ENCODE assay signal across 10 cellular contexts in the genomic region with DNA sequence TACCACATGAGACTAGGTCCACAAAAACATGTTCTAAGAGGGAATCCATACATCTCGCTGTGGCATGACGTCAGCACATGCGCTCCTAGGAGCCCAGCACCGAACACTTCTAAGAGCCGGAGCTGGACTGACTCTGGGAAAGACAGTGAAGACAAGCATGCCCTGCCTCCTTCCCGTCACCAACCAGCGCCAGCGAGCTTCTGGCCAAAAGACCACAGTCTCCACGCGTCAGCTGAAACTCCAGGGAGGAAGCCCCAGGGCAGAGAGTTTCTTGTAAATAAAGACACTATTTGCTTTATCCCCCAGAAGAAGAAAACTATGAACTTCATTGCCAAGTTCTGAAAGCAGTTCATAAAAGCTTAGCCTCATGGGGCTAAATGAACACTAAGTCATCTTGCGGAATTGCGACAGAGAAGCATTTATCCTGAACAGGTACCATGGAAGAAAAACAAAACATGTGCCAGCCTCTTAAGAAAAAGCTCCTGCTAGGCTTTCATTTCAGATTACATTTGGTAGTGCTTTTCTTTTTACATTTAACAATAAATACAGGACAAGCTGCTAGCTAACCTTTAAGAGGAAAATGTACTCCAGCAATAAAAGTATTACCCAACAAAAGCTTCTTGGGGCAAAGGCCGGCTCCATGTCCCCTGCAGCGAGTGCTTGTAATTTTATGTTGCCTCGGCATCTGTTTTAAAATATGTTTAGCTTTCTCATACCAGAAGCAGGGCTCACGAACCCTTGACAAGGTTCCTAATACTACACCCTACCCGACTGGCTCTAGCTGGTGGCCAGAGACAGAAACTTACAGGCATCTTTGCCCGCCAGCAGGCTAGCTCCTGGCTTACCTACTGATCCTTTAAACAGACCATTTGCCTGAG.
A peak's percentile ranks its signal among the peaks of the same experiment; 100 is the strongest.
DNase-seq lines count a peak whose midpoint lies in the region; ATAC-seq and TF ChIP-seq lines count a peak whose summit lies in the region.
"Had no signal": no experiment of that assay in that cellular context is flagged by ENCODE, and none has a peak within 500 bp of the region (broad histone marks: within the 10 kb centered on the region; RNA-seq: fewer than 3 reads in every experiment).

No MANE protein-coding gene starts in this region.

- TF ChIP-seq CTCF in type B pancreatic cell (conservative IDR thresholded peaks at IDR 0.05): no peak

- peaks cover 0 to 31% (median 28%) of the 10 kb centered on the region in 5 donors for H3K4me1 ChIP-seq in subcutaneous abdominal adipose tissue (ENCODE audit: control insufficient read depth in 5 of 5, insufficient read depth in 5 of 5, low read length in 5 of 5)

- no peaks in the 10 kb centered on the region for H3K27me3 ChIP-seq in subcutaneous abdominal adipose tissue (ENCODE audit: control insufficient read depth in 5 of 5, insufficient read depth in 4 of 5, low read length in 5 of 5)

- intact Hi-C loops in left colon (cut with DNase I, micrococcal nuclease): no loop called here

- no peak for ATAC-seq in activated naive CD8-positive, alpha-beta T cell treated with anti-CD3 and anti-CD28 coated beads, Interleukin-2, amount 10 ng/mL, durations not matched to agents 7 days and 5 days (ENCODE audit: low read depth)
- ATAC-seq in left colon (peak; percentile 81), HG03457 (IDR thresholded peaks at IDR 0.05; ENCODE audit: unreplicated experiment) (no peak)
- ATAC-seq: psoas muscle had no signal

- peaks cover 38% of the 10 kb centered on the region for H3K4me1 Mint-ChIP-seq in T-helper 2 cell treated with Interferon-gamma antibody and Interleukin-4, amounts not matched to agents 5 μg/mL and 100 μg/mL, for 36 hours (ENCODE audit: low read depth)
- peaks cover 6% of the 10 kb centered on the region for H3K4me1 Mint-ChIP-seq in activated naive CD8-positive, alpha-beta T cell treated with anti-CD3 and anti-CD28 coated beads, Interleukin-2, amount 10 ng/mL, durations not matched to agents 7 days and 5 days
- peaks cover 13% of the 10 kb centered on the region for H3K4me1 Mint-ChIP-seq in type B pancreatic cell (ENCODE audit: unreplicated experiment)

- no peak for DNase-seq in T-helper 2 cell treated with Interferon-gamma antibody and Interleukin-4, amounts not matched to agents 5 μg/mL and 100 μg/mL, for 36 hours (ENCODE audit: low spot score)
- no peak for DNase-seq in T-helper 2 cell
- no peak for DNase-seq in activated naive CD8-positive, alpha-beta T cell treated with anti-CD3 and anti-CD28 coated beads, Interleukin-2, amount 10 ng/mL, durations not matched to agents 7 days and 5 days
- peak; percentile 70 to 83 for DNase-seq in left colon
- DNase-seq in NAMALWA (ENCODE audit: low spot score): no peak
- DNase-seq in type B pancreatic cell (ENCODE audit: extremely low spot score, unreplicated experiment): no peak
- DNase-seq: NCI-H446, psoas muscle had no signal

- POLR2A ChIA-PET in activated naive CD8-positive, alpha-beta T cell treated with anti-CD3 and anti-CD28 coated beads, Interleukin-2, amount 10 ng/mL, durations not matched to agents 7 days and 5 days (lab: Charles Lee): no interaction called here

- peak overlapping the region; percentile 97 for H3K27ac Mint-ChIP-seq in T-helper 2 cell treated with Interferon-gamma antibody and Interleukin-4, amounts not matched to agents 5 μg/mL and 100 μg/mL, for 36 hours
- H3K27ac Mint-ChIP-seq in activated naive CD8-positive, alpha-beta T cell treated with anti-CD3 and anti-CD28 coated beads, Interleukin-2, amount 10 ng/mL, durations not matched to agents 7 days and 5 days: peak overlapping the region; percentile 57
- H3K27ac Mint-ChIP-seq in type B pancreatic cell: no peak overlapping the region

- peak overlapping the region; percentile 72 for H3K27ac ChIP-seq in subcutaneous abdominal adipose tissue (ENCODE audit: low read depth, low read length)
- H3K27ac ChIP-seq: psoas muscle had no signal

- H3K9me3 ChIP-seq in subcutaneous abdominal adipose tissue (ENCODE audit: control insufficient read depth in 5 of 5, low read length in 5 of 5): no peaks in the 10 kb centered on the region
- H3K9me3 ChIP-seq: psoas muscle had no signal

- peak overlapping the region in 3 of 5 donors; percentile 6 to 62 (median 52) for H3K9ac ChIP-seq in subcutaneous abdominal adipose tissue (ENCODE audit: low read length in 5 of 5)

- H3K4me3 Mint-ChIP-seq in T-helper 2 cell treated with Interferon-gamma antibody and Interleukin-4, amounts not matched to agents 5 μg/mL and 100 μg/mL, for 36 hours: peak overlapping the region; percentile 75
- no peak overlapping the region for H3K4me3 Mint-ChIP-seq in activated naive CD8-positive, alpha-beta T cell treated with anti-CD3 and anti-CD28 coated beads, Interleukin-2, amount 10 ng/mL, durations not matched to agents 7 days and 5 days
- H3K4me3 Mint-ChIP-seq in type B pancreatic cell: no peak overlapping the region

- peaks cover 36% of the 10 kb centered on the region for H3K36me3 Mint-ChIP-seq in T-helper 2 cell treated with Interferon-gamma antibody and Interleukin-4, amounts not matched to agents 5 μg/mL and 100 μg/mL, for 36 hours (ENCODE audit: low read depth)
- H3K36me3 Mint-ChIP-seq in activated naive CD8-positive, alpha-beta T cell treated with anti-CD3 and anti-CD28 coated beads, Interleukin-2, amount 10 ng/mL, durations not matched to agents 7 days and 5 days: peaks cover 7% of the 10 kb centered on the region
- peaks cover 15% of the 10 kb centered on the region for H3K36me3 Mint-ChIP-seq in type B pancreatic cell

- no peak overlapping the region for H3K4me3 ChIP-seq in subcutaneous abdominal adipose tissue (ENCODE audit: low read depth in 1 of 5, low read length in 5 of 5)
- H3K4me3 ChIP-seq: psoas muscle had no signal

- peaks cover 8 to 62% (median 49%) of the 10 kb centered on the region in 5 donors for H3K36me3 ChIP-seq in subcutaneous abdominal adipose tissue (ENCODE audit: control insufficient read depth in 5 of 5, insufficient read depth in 5 of 5, low read length in 5 of 5)

- H3K27me3 Mint-ChIP-seq in T-helper 2 cell treated with Interferon-gamma antibody and Interleukin-4, amounts not matched to agents 5 μg/mL and 100 μg/mL, for 36 hours (ENCODE audit: low read depth): no peaks in the 10 kb centered on the region
- H3K27me3 Mint-ChIP-seq in activated naive CD8-positive, alpha-beta T cell treated with anti-CD3 and anti-CD28 coated beads, Interleukin-2, amount 10 ng/mL, durations not matched to agents 7 days and 5 days: no peaks in the 10 kb centered on the region
- H3K27me3 Mint-ChIP-seq in type B pancreatic cell: no peaks in the 10 kb centered on the region

- no peaks in the 10 kb centered on the region for H3K9me3 Mint-ChIP-seq in T-helper 2 cell treated with Interferon-gamma antibody and Interleukin-4, amounts not matched to agents 5 μg/mL and 100 μg/mL, for 36 hours
- H3K9me3 Mint-ChIP-seq in activated naive CD8-positive, alpha-beta T cell treated with anti-CD3 and anti-CD28 coated beads, Interleukin-2, amount 10 ng/mL, durations not matched to agents 7 days and 5 days: no peaks in the 10 kb centered on the region
- no peaks in the 10 kb centered on the region for H3K9me3 Mint-ChIP-seq in type B pancreatic cell

Comparison
In these comparisons a context has a peak if more than half of its experiments do, and no peak if none do; other contexts are left out.
1. DNase-seq: peak in left colon (2 of 2); none in T-helper 2 cell treated with Interferon-gamma antibody and Interleukin-4, amounts not matched to agents 5 μg/mL and 100 μg/mL, for 36 hours (single experiment), T-helper 2 cell (0 of 5), activated naive CD8-positive, alpha-beta T cell treated with anti-CD3 and anti-CD28 coated beads, Interleukin-2, amount 10 ng/mL, durations not matched to agents 7 days and 5 days (single experiment), NAMALWA (single experiment) and type B pancreatic cell (single experiment).